Comparison of ENCODE assay signal across 1 cellular context in genomic region chr5:10789021-10789420, GRCh38.
TF ChIP-seq lines count a peak whose summit lies in the region.

No MANE protein-coding gene starts in this region.

TF ChIP-seq in K562, 482 proteins besides CTCF, POLR2A, EP300 and RAD21 (continued from another document):
- peak; percentile 75 for TF ChIP-seq JUND (IDR thresholded peaks at IDR 0.05; ENCODE audit: borderline replicate concordance, low read depth, low read length)
- peak; percentile 28; the same call in 1 of the 3 replicates for TF ChIP-seq JUND (tag; IDR thresholded peaks at IDR 0.05; ENCODE audit: borderline replicate concordance, low read depth, low read length)
- TF ChIP-seq FOSL1 (tag; conservative IDR thresholded peaks at IDR 0.05): peak; percentile 90
- peak; percentile 80 for TF ChIP-seq BHLHE40 (IDR thresholded peaks at IDR 0.05; ENCODE audit: low read length)
- no peak for TF ChIP-seq CEBPG (CRISPR knock-in tag; IDR thresholded peaks at IDR 0.05)
- TF ChIP-seq CEBPG (tag; conservative IDR thresholded peaks at IDR 0.05 in 1 of 2, IDR thresholded peaks at IDR 0.05 in 1 of 2): peak in 1 of 2 experiments; percentile 45; a peak in 2 of 4 replicates
- TF ChIP-seq ATF3 (IDR thresholded peaks at IDR 0.05): peak; percentile 46; the same call in 1 of the 2 replicates
- no peak for TF ChIP-seq ATF3 (CRISPR knock-in tag; conservative IDR thresholded peaks at IDR 0.05)
- peak; percentile 50 to 56; a peak in 2 of 4 replicates for TF ChIP-seq KDM1A (IDR thresholded peaks at IDR 0.05)
- TF ChIP-seq DPF2 (IDR thresholded peaks at IDR 0.05): peak; percentile 54
- TF ChIP-seq CBFA2T2 (conservative IDR thresholded peaks at IDR 0.05): peak; percentile 33; the same call in 1 of the 2 replicates
- TF ChIP-seq RCOR1 (IDR thresholded peaks at IDR 0.05; ENCODE audit: borderline replicate concordance in 1 of 2, low read depth in 2 of 2, low read length in 2 of 2): 0 out of 4 replicates have a peak, but pooled peaks of 1 of the 2 experiments have one; percentile 35
